In genomic region chr17:17048106-17048505, GRCh38 we compare ENCODE assay signal across 1 cellular context.
TF ChIP-seq lines count a peak whose summit lies in the region.

No MANE protein-coding gene starts in this region.

TF ChIP-seq in WTC11, 78 proteins besides CTCF, POLR2A, EP300 and RAD21 (continued from another document):
- TF ChIP-seq PREB (CRISPR knock-in tag; IDR thresholded peaks at IDR 0.05; ENCODE audit: borderline replicate concordance) (no peak), IRF2 (CRISPR knock-in tag; IDR thresholded peaks at IDR 0.05; ENCODE audit: borderline replicate concordance, low read depth) (no peak), CREM (CRISPR knock-in tag; IDR thresholded peaks at IDR 0.05) (no peak), PRRX2 (CRISPR knock-in tag; IDR thresholded peaks at IDR 0.05) (no peak), NR1H2 (CRISPR knock-in tag; IDR thresholded peaks at IDR 0.05) (no peak), TP53 (CRISPR knock-in tag; IDR thresholded peaks at IDR 0.05) (no peak), GABPB1 (CRISPR knock-in tag; IDR thresholded peaks at IDR 0.05) (no peak), ZSCAN18 (CRISPR knock-in tag; IDR thresholded peaks at IDR 0.05) (no peak)
- TF ChIP-seq, protein P1, sequence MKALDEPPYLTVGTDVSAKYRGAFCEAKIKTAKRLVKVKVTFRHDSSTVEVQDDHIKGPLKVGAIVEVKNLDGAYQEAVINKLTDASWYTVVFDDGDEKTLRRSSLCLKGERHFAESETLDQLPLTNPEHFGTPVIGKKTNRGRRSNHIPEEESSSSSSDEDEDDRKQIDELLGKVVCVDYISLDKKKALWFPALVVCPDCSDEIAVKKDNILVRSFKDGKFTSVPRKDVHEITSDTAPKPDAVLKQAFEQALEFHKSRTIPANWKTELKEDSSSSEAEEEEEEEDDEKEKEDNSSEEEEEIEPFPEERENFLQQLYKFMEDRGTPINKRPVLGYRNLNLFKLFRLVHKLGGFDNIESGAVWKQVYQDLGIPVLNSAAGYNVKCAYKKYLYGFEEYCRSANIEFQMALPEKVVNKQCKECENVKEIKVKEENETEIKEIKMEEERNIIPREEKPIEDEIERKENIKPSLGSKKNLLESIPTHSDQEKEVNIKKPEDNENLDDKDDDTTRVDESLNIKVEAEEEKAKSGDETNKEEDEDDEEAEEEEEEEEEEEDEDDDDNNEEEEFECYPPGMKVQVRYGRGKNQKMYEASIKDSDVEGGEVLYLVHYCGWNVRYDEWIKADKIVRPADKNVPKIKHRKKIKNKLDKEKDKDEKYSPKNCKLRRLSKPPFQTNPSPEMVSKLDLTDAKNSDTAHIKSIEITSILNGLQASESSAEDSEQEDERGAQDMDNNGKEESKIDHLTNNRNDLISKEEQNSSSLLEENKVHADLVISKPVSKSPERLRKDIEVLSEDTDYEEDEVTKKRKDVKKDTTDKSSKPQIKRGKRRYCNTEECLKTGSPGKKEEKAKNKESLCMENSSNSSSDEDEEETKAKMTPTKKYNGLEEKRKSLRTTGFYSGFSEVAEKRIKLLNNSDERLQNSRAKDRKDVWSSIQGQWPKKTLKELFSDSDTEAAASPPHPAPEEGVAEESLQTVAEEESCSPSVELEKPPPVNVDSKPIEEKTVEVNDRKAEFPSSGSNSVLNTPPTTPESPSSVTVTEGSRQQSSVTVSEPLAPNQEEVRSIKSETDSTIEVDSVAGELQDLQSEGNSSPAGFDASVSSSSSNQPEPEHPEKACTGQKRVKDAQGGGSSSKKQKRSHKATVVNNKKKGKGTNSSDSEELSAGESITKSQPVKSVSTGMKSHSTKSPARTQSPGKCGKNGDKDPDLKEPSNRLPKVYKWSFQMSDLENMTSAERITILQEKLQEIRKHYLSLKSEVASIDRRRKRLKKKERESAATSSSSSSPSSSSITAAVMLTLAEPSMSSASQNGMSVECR (CRISPR knock-in tag; IDR thresholded peaks at IDR 0.05; ENCODE audit: borderline replicate concordance), result no peak
- TF ChIP-seq, protein P2, sequence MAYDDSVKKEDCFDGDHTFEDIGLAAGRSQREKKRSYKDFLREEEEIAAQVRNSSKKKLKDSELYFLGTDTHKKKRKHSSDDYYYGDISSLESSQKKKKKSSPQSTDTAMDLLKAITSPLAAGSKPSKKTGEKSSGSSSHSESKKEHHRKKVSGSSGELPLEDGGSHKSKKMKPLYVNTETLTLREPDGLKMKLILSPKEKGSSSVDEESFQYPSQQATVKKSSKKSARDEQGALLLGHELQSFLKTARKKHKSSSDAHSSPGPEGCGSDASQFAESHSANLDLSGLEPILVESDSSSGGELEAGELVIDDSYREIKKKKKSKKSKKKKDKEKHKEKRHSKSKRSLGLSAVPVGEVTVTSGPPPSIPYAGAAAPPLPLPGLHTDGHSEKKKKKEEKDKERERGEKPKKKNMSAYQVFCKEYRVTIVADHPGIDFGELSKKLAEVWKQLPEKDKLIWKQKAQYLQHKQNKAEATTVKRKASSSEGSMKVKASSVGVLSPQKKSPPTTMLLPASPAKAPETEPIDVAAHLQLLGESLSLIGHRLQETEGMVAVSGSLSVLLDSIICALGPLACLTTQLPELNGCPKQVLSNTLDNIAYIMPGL (CRISPR knock-in tag; IDR thresholded peaks at IDR 0.05), result no peak
